ENCODE assay signal across 25 cellular contexts in genomic region chr3:124653788-124654469, GRCh38.
DNase-seq lines count a peak whose midpoint lies in the region; ATAC-seq, FAIRE-seq and TF ChIP-seq lines count a peak whose summit lies in the region.
"Had no signal": no experiment of that assay in that cellular context is flagged by ENCODE, and none has a peak within 500 bp of the region (broad histone marks: within the 10 kb centered on the region; RNA-seq: fewer than 3 reads in every experiment).

No MANE protein-coding gene starts in this region.

- intact Hi-C loops in Right ventricle myocardium superior (cut with DNase I), result no loop called here
- intact Hi-C loops in HepG2 (cut with micrococcal nuclease; ENCODE audit: unreplicated experiment), result loop anchor here (2.0 kb wide), 1 partner anchor 37 kb away; no protein-coding TSS in a partner anchor
- intact Hi-C loops in sciatic nerve (cut with DNase I), result no loop called here
- intact Hi-C loops in thyroid gland (cut with DNase I), result no loop called here

- CTCF ChIA-PET in HepG2 (lab: Yijun Ruan, JAX; ENCODE audit: low intra/inter-chr PET ratio, low total read pairs) (no interaction called here), T-cell (lab: Charles Lee) (no interaction called here)

- H3K4me3 Mint-ChIP-seq in T-cell, result no peak overlapping the region
- H3K4me3 Mint-ChIP-seq: activated naive CD4-positive, alpha-beta T cell treated with anti-CD3 and anti-CD28 coated beads, Interleukin-2, amount 10 ng/mL, durations not matched to agents 7 days and 5 days; activated T-cell treated with anti-CD3 and anti-CD28 coated beads, Interleukin-2, amount 50 U/mL, for 72 hours; central memory CD8-positive, alpha-beta T cell; effector memory CD8-positive, alpha-beta T cell; HFFc6; stimulated activated naive CD8-positive, alpha-beta T cell treated with anti-CD3 and anti-CD28 coated beads, Interleukin-15, amount 100 ng/mL, for 72 hours had no signal

- H3K27me3 ChIP-seq in HepG2 (ENCODE audit: control insufficient read depth in 1 of 2, insufficient read depth in 2 of 2, low read length in 2 of 2) (no peaks in the 10 kb centered on the region), thyroid gland (no peaks in the 10 kb centered on the region)
- H3K27me3 ChIP-seq: upper lobe of right lung had no signal

- TF ChIP-seq RAD21 in HepG2 (CRISPR knock-in tag; IDR thresholded peaks at IDR 0.05), result no peak

- TF ChIP-seq EP300 in HepG2 (IDR thresholded peaks at IDR 0.05; ENCODE audit: low read depth in 2 of 2, low read length in 2 of 2), result no peak
- no peak for TF ChIP-seq EP300 in HepG2 (CRISPR knock-in tag; IDR thresholded peaks at IDR 0.05; ENCODE audit: borderline replicate concordance)

- H3K4me3 ChIP-seq in HepG2 (replicated peaks in 1 of 3; ENCODE audit: insufficient read depth in 1 of 3, low read depth in 2 of 3, low read length in 3 of 3) (no peak overlapping the region), thyroid gland (replicated peaks in 1 of 3) (no peak overlapping the region)
- H3K4me3 ChIP-seq: mucosa of descending colon, prostate gland, upper lobe of right lung had no signal

- H3K27ac Mint-ChIP-seq in T-cell, result no peak overlapping the region
- H3K27ac Mint-ChIP-seq: activated naive CD4-positive, alpha-beta T cell treated with anti-CD3 and anti-CD28 coated beads, Interleukin-2, amount 10 ng/mL, durations not matched to agents 7 days and 5 days; activated T-cell treated with anti-CD3 and anti-CD28 coated beads, Interleukin-2, amount 50 U/mL, for 72 hours; effector memory CD8-positive, alpha-beta T cell; HFFc6 had no signal

- H3K9me3 ChIP-seq in HepG2 (ENCODE audit: low read length) (no peaks in the 10 kb centered on the region), thyroid gland (no peaks in the 10 kb centered on the region)
- H3K9me3 ChIP-seq: mucosa of descending colon, prostate gland, upper lobe of right lung had no signal

- no peaks in the 10 kb centered on the region for H4K20me1 ChIP-seq in HepG2 (ENCODE audit: insufficient read depth, low read length)

- no peak for TF ChIP-seq POLR2A in HepG2 (IDR thresholded peaks at IDR 0.05; ENCODE audit: insufficient read depth in 1 of 2, low read depth in 2 of 2, low read length in 2 of 2)
- TF ChIP-seq POLR2A in thyroid gland (IDR thresholded peaks at IDR 0.05), result no peak

- H3K4me1 ChIP-seq in HepG2 (ENCODE audit: insufficient read depth, low read length) (peaks cover 30% of the 10 kb centered on the region), thyroid gland (no peaks in the 10 kb centered on the region)
- H3K4me1 ChIP-seq: prostate gland, upper lobe of right lung had no signal

- no peak overlapping the region for H2AFZ ChIP-seq in HepG2 (ENCODE audit: low read length)

- H3K4me2 ChIP-seq in HepG2 (ENCODE audit: low read depth, low read length), result peak overlapping the region; percentile 28
- H3K4me2 ChIP-seq: KMS-11 had no signal

- in situ Hi-C loops in HepG2 (cut with HindIII; ENCODE audit: extremely low pct_ligation_motif_present, low pct_unique_long_range_greater_than_20kb), result no loop called here

- H3K27me3 Mint-ChIP-seq in T-cell, result peaks cover 8 to 10% of the 10 kb centered on the region in 2 donors

- POLR2A ChIA-PET in HepG2 (lab: Yijun Ruan, JAX), result interaction anchor here (0.7 to 11.3 kb wide), 7 partner anchors 18 to 242 kb away, joined by 3 to 78 read pairs (median 4); no protein-coding TSS in a partner anchor
- POLR2A ChIA-PET in T-cell (lab: Charles Lee), result no interaction called here

- no peaks in the 10 kb centered on the region for H3K9me3 Mint-ChIP-seq in T-cell
- H3K9me3 Mint-ChIP-seq: activated naive CD4-positive, alpha-beta T cell treated with anti-CD3 and anti-CD28 coated beads, Interleukin-2, amount 10 ng/mL, durations not matched to agents 7 days and 5 days; activated T-cell treated with anti-CD3 and anti-CD28 coated beads, Interleukin-2, amount 50 U/mL, for 72 hours; central memory CD8-positive, alpha-beta T cell; effector memory CD8-positive, alpha-beta T cell; HFFc6; stimulated activated naive CD8-positive, alpha-beta T cell treated with anti-CD3 and anti-CD28 coated beads, Interleukin-15, amount 100 ng/mL, for 72 hours had no signal

- no peaks in the 10 kb centered on the region for H3K79me2 ChIP-seq in HepG2 (ENCODE audit: insufficient read depth, low read length)

- WGBS in HepG2 (ENCODE audit: low lambda C conversion rate), result 82% methylated on average over 4 of the region's 4 CpGs
- WGBS in thyroid gland, 2 donors, result 73 to 84% methylated on average over 4 of the region's 4 CpGs

- H3K36me3 ChIP-seq in HepG2 (replicated peaks in 1 of 2; ENCODE audit: control insufficient read depth in 1 of 2, insufficient read depth in 2 of 2, low read length in 2 of 2) (peaks cover 16 to 63% of the 10 kb centered on the region in 2 experiments), thyroid gland (peaks cover 0 to 2% of the 10 kb centered on the region in 2 donors)
- H3K36me3 ChIP-seq: prostate gland, upper lobe of right lung had no signal

- peaks cover 0 to 11% (median 0%) of the 10 kb centered on the region in 3 donors for H3K4me1 Mint-ChIP-seq in T-cell
- H3K4me1 Mint-ChIP-seq: central memory CD8-positive, alpha-beta T cell had no signal

- no peak for FAIRE-seq in HepG2 (lab: Jason Lieb, UNC)
- FAIRE-seq: A204.1 had no signal

- peak; percentile 92 for ATAC-seq in Right ventricle myocardium superior (ENCODE audit: poor library complexity)
- peak; percentile 87 for ATAC-seq in HepG2
- no peak for ATAC-seq in sciatic nerve
- ATAC-seq in T-cell (replicated peaks in 1 of 4), result no peak
- ATAC-seq: activated T-cell treated with anti-CD3 and anti-CD28 coated beads, Interleukin-2, amount 50 U/mL, for 72 hours; effector memory CD8-positive, alpha-beta T cell; SK-N-SH treated with all-trans-retinoic acid at 6 μM for 48 hours; stimulated activated naive CD8-positive, alpha-beta T cell treated with anti-CD3 and anti-CD28 coated beads, Interleukin-15, amount 100 ng/mL, for 72 hours; upper lobe of right lung had no signal

- TF ChIP-seq CTCF in HepG2 (CRISPR knock-in tag; IDR thresholded peaks at IDR 0.05) (no peak), thyroid gland (IDR thresholded peaks at IDR 0.05) (no peak)

- peak; percentile 56 for DNase-seq in CMK (ENCODE audit: low read depth)
- peak; percentile 79 for DNase-seq in UCSD-AML1 (lab: John Stamatoyannopoulos, UW; ENCODE audit: unreplicated experiment)
- DNase-seq in Right ventricle myocardium superior, result no peak
- peak; percentile 13 for DNase-seq in HepG2 (ENCODE audit: low spot score)
- DNase-seq in sciatic nerve (ENCODE audit: low spot score), result no peak
- DNase-seq in thyroid gland, result no peak
- DNase-seq in T-cell, result no peak
- no peak for DNase-seq in activated CD4-positive, alpha-beta T cell treated with anti-CD3 and anti-CD28 coated beads, Interleukin-2, amount 50 U/mL, for 1 hour
- DNase-seq: activated CD4-positive, alpha-beta T cell treated with anti-CD3 and anti-CD28 coated beads for 1 hour; activated naive CD4-positive, alpha-beta T cell treated with anti-CD3 and anti-CD28 coated beads, Interleukin-2, amount 10 ng/mL, durations not matched to agents 7 days and 5 days; activated T-cell treated with anti-CD3 and anti-CD28 coated beads, Interleukin-2, amount 50 U/mL, for 72 hours; effector memory CD8-positive, alpha-beta T cell; HFFc6; mucosa of descending colon; NCI-H1694 treated with DMSO at 0.1 percent for 48 hours; NCI-H526 treated with DMSO at 0.1 percent for 48 hours; stimulated activated CD4-positive, alpha-beta T cell treated with anti-CD3 and anti-CD28 coated beads, Interleukin-4, amount 100 ng/mL, for 4 hours; stimulated activated naive CD8-positive, alpha-beta T cell treated with anti-CD3 and anti-CD28 coated beads, Interleukin-15, amount 100 ng/mL, for 72 hours; T-helper 9 cell; upper lobe of right lung had no signal

- peaks cover 10% of the 10 kb centered on the region for H3K36me3 Mint-ChIP-seq in T-cell

- BruUV-seq in HepG2 (replicated peaks; lab: Mats Ljungman, UMichigan), result no TSS peak

- no peak overlapping the region for H3K9ac ChIP-seq in HepG2 (ENCODE audit: insufficient read depth, low read depth, low read length)
- H3K9ac ChIP-seq: KMS-11 had no signal

- peak overlapping the region; percentile 70 for H3K27ac ChIP-seq in HepG2 (ENCODE audit: extremely low read length, insufficient read depth, low read length)
- no peak overlapping the region for H3K27ac ChIP-seq in thyroid gland
- H3K27ac ChIP-seq: KMS-11, prostate gland, upper lobe of right lung had no signal

TF ChIP-seq in HepG2, 621 proteins besides CTCF, POLR2A, EP300 and RAD21:
- TF ChIP-seq KDM3A (CRISPR knock-in tag; IDR thresholded peaks at IDR 0.05; ENCODE audit: low read depth) (no peak), ZNF766 (CRISPR knock-in tag; IDR thresholded peaks at IDR 0.05; ENCODE audit: borderline replicate concordance) (0 out of 2 replicates have a peak, but pooled peaks have one; percentile 35), ZNF598 (CRISPR knock-in tag; IDR thresholded peaks at IDR 0.05; ENCODE audit: borderline replicate concordance) (0 out of 2 replicates have a peak, but pooled peaks have one; percentile 44), NFRKB (IDR thresholded peaks at IDR 0.05) (no peak), ETV5 (CRISPR knock-in tag; IDR thresholded peaks at IDR 0.05; ENCODE audit: borderline replicate concordance) (0 out of 2 replicates have a peak, but pooled peaks have one; percentile 4), ZNF878 (CRISPR knock-in tag; IDR thresholded peaks at IDR 0.05) (0 out of 2 replicates have a peak, but pooled peaks have one; percentile 19), XRCC5 (optimal IDR thresholded peaks at IDR 0.05; ENCODE audit: low read length) (peak; percentile 7)
TF ChIP-seq in HepG2: peak in this region for 5.

Comparison
In these comparisons a context has a peak if more than half of its experiments do, and no peak if none do; other contexts are left out.
1. DNase-seq: peak in CMK (single experiment), UCSD-AML1 (single experiment) and HepG2 (single experiment); none in Right ventricle myocardium superior (single experiment), sciatic nerve (single experiment), thyroid gland (0 of 2), T-cell (0 of 34) and activated CD4-positive, alpha-beta T cell treated with anti-CD3 and anti-CD28 coated beads, Interleukin-2, amount 50 U/mL, for 1 hour (single experiment).
2. ATAC-seq: peak in Right ventricle myocardium superior (single experiment) and HepG2 (single experiment); none in sciatic nerve (single experiment) and T-cell (0 of 4).